In genomic region chr1:74780600-74780999, GRCh38 we compare ENCODE assay signal across 2 cellular contexts.
TF ChIP-seq lines count a peak whose summit lies in the region.

No MANE protein-coding gene starts in this region.

TF ChIP-seq in HepG2, 621 proteins besides CTCF, POLR2A, EP300 and RAD21 (continues in another document):
- TF ChIP-seq NR3C1 (CRISPR knock-in tag; IDR thresholded peaks at IDR 0.05) (no peak), ZNF235 (CRISPR knock-in tag; IDR thresholded peaks at IDR 0.05; ENCODE audit: borderline replicate concordance) (no peak), ATF1 (CRISPR knock-in tag; IDR thresholded peaks at IDR 0.05) (no peak), SOX6 (IDR thresholded peaks at IDR 0.05) (no peak), SOX6 (CRISPR knock-in tag; IDR thresholded peaks at IDR 0.05) (no peak), NFKBIZ (CRISPR knock-in tag; IDR thresholded peaks at IDR 0.05) (no peak), HNF4A (CRISPR knock-in tag; IDR thresholded peaks at IDR 0.05) (peak; percentile 27; the same call in 1 of the 2 replicates), ELK4 (CRISPR knock-in tag; IDR thresholded peaks at IDR 0.05; ENCODE audit: borderline replicate concordance) (no peak), ZNF784 (CRISPR knock-in tag; IDR thresholded peaks at IDR 0.05; ENCODE audit: borderline replicate concordance) (no peak), ZBTB34 (CRISPR knock-in tag; IDR thresholded peaks at IDR 0.05) (no peak), CREM (IDR thresholded peaks at IDR 0.05) (no peak), CREM (CRISPR knock-in tag; IDR thresholded peaks at IDR 0.05) (no peak), ZNF407 (CRISPR knock-in tag; IDR thresholded peaks at IDR 0.05; ENCODE audit: not compliant biosample characterization) (no peak), MAFK (conservative IDR thresholded peaks at IDR 0.05 in 1 of 2, IDR thresholded peaks at IDR 0.05 in 1 of 2; ENCODE audit: low read length in 2 of 2) (peak in 1 of 2 experiments; percentile 33; a peak in 1 of 4 replicates)

TF ChIP-seq in GM12891, 5 proteins besides CTCF, POLR2A, EP300 and RAD21:
- no peak for TF ChIP-seq POLR2AphosphoS5 (IDR thresholded peaks at IDR 0.05; ENCODE audit: low read depth, low read length)
- TF ChIP-seq TAF1 (IDR thresholded peaks at IDR 0.05; ENCODE audit: low read depth, low read length) = no peak
- TF ChIP-seq PAX5 (IDR thresholded peaks at IDR 0.05; ENCODE audit: insufficient read depth, low read length, severe bottlenecking) = no peak
- no peak for TF ChIP-seq POU2F2 (IDR thresholded peaks at IDR 0.05; ENCODE audit: low read depth, low read length)
